Comparison of ENCODE assay signal across 8 cellular contexts in genomic region chr3:47782538-47783308, GRCh38. TPM values are rescaled to one million over a fixed set of nuclear protein-coding genes. Genes with fewer than 3 reads are reported as not detected.
DNase-seq lines count a peak whose midpoint lies in the region; ATAC-seq, FAIRE-seq and TF ChIP-seq lines count a peak whose summit lies in the region.

No MANE protein-coding gene starts in this region.

- no peaks in the 10 kb centered on the region for H4K20me1 ChIP-seq in fibroblast of lung (ENCODE audit: control insufficient read depth, extremely low read depth, insufficient read depth, low read length)

- TF ChIP-seq CTCF in fibroblast of lung (conservative IDR thresholded peaks at IDR 0.05 in 1 of 2, IDR thresholded peaks at IDR 0.05 in 1 of 2; ENCODE audit: low read depth in 1 of 2, low read length in 2 of 2) (no peak), retinal pigment epithelial cell (conservative IDR thresholded peaks at IDR 0.05; ENCODE audit: low read depth, low read length) (no peak)

- H3K36me3 ChIP-seq in fibroblast of lung (ENCODE audit: control insufficient read depth, insufficient read depth, low read length): no peaks in the 10 kb centered on the region

- H3K4me1 ChIP-seq in fibroblast of lung (ENCODE audit: control insufficient read depth, extremely low read depth, insufficient read depth, low read length): peaks cover 2% of the 10 kb centered on the region

- peak overlapping the region; percentile 94 for H3K27ac ChIP-seq in fibroblast of lung (ENCODE audit: insufficient read depth, low read length)

- H3K9ac ChIP-seq in fibroblast of lung (ENCODE audit: insufficient read depth, low read length): peak overlapping the region; percentile 97

- H3K9me3 ChIP-seq in fibroblast of lung (ENCODE audit: control insufficient read depth, insufficient read depth, low read depth, low read length): no peaks in the 10 kb centered on the region

- FAIRE-seq in RCC 7860 (lab: Jason Lieb, UNC): no peak

- ATAC-seq in GM21423 (IDR thresholded peaks at IDR 0.05; ENCODE audit: unreplicated experiment): peak; percentile 2
- no peak for ATAC-seq in HG03442 (IDR thresholded peaks at IDR 0.05; ENCODE audit: unreplicated experiment)

- DNase-seq in RCC 7860 (ENCODE audit: low spot score) (peak; percentile 36), fibroblast of lung (ENCODE audit: low read depth in 2 of 2) (no peak), retinal pigment epithelial cell (ENCODE audit: low read depth) (no peak), DMS79 treated with DMSO at 0.1 percent for 48 hours (lab: John Stamatoyannopoulos, UW) (no peak)
- DNase-seq in effector CD4-positive, alpha-beta T cell: no peak
- DNase-seq in activated effector memory CD4-positive, alpha-beta T cell treated with Interleukin-2 at 50 U/mL for 16 hours: no peak

- H3K4me2 ChIP-seq in fibroblast of lung (ENCODE audit: extremely low read depth, insufficient read depth, low read length): peak overlapping the region; percentile 98

- peak overlapping the region; percentile 84 for H2AFZ ChIP-seq in fibroblast of lung (ENCODE audit: low read length)

- H3K27me3 ChIP-seq in fibroblast of lung (ENCODE audit: control insufficient read depth, insufficient read depth, low read length): no peaks in the 10 kb centered on the region

- peaks cover 36% of the 10 kb centered on the region for H3K79me2 ChIP-seq in fibroblast of lung (ENCODE audit: control insufficient read depth, insufficient read depth, low read length)

- H3K4me3 ChIP-seq in fibroblast of lung (replicated peaks in 1 of 4; ENCODE audit: control extremely low read depth in 1 of 4, insufficient read depth in 1 of 4, low read depth in 3 of 4, low read length in 4 of 4) (peak overlapping the region; percentile 78 to 90 (median 82)), retinal pigment epithelial cell (ENCODE audit: low read length) (peak overlapping the region; percentile 66)

RNA-seq across cellular contexts. Expression of gene SMARCC1, which starts 1.0 kb away (rescaled TPM):
- total RNA-seq in fibroblast of lung: 23.1 and 27.0 TPM in 2 replicates
- 23.6 and 31.1 TPM in 2 replicates for polyA plus RNA-seq in fibroblast of lung
- polyA plus RNA-seq in fibroblast of lung (2012): 28.9 and 35.2 TPM in 2 replicates
- polyA minus RNA-seq in fibroblast of lung (ENCODE audit: low replicate concordance): 66.4 and 95.5 TPM in 2 replicates

RNA-seq across cellular contexts. Expression of gene DHX30, which starts 20.2 kb away (rescaled TPM):
- total RNA-seq in fibroblast of lung: 43.1 and 47.1 TPM in 2 replicates
- polyA plus RNA-seq in fibroblast of lung: 27.4 and 38.8 TPM in 2 replicates
- 28.3 and 42.5 TPM in 2 replicates for polyA plus RNA-seq in fibroblast of lung (2012)
- polyA minus RNA-seq in fibroblast of lung (ENCODE audit: low replicate concordance): 63.1 and 104 TPM in 2 replicates
